14 cellular contexts compared by ENCODE assay signal in genomic region chr2:43311276-43311675, GRCh38.
A peak's percentile ranks its signal among the peaks of the same experiment; 100 is the strongest.
DNase-seq lines count a peak whose midpoint lies in the region; ATAC-seq and TF ChIP-seq lines count a peak whose summit lies in the region.
"Had no signal": no experiment of that assay in that cellular context is flagged by ENCODE, and none has a peak within 500 bp of the region (broad histone marks: within the 10 kb centered on the region; RNA-seq: fewer than 3 reads in every experiment).

No MANE protein-coding gene starts in this region.

- H3K4me3 ChIP-seq in right atrium auricular region (no peak overlapping the region), cardiac fibroblast (replicated peaks in 1 of 2; ENCODE audit: low read depth in 2 of 2, low read length in 2 of 2) (no peak overlapping the region), right lobe of liver (no peak overlapping the region), vagina (no peak overlapping the region)
- H3K4me3 ChIP-seq: SK-N-MC had no signal

- TF ChIP-seq POLR2A in right lobe of liver (IDR thresholded peaks at IDR 0.05) (no peak), vagina (IDR thresholded peaks at IDR 0.05) (no peak)

- H3K4me1 ChIP-seq in right atrium auricular region (peaks cover 0 to 31% of the 10 kb centered on the region in 2 donors), right lobe of liver (peaks cover 0 to 32% (median 12%) of the 10 kb centered on the region in 4 donors), vagina (peaks cover 40% of the 10 kb centered on the region)

- H3K36me3 ChIP-seq in right atrium auricular region, result no peaks in the 10 kb centered on the region
- H3K36me3 ChIP-seq in right lobe of liver, result no peaks in the 10 kb centered on the region
- H3K36me3 ChIP-seq in vagina, result no peaks in the 10 kb centered on the region

- DNase-seq in right atrium auricular region (ENCODE audit: low spot score), result no peak
- no peak for DNase-seq in cardiac septum (ENCODE audit: low spot score)
- DNase-seq in cardiac fibroblast (ENCODE audit: low read depth in 2 of 2), result peak; percentile 89 to 93
- no peak for DNase-seq in right lobe of liver
- DNase-seq in vagina (ENCODE audit: extremely low spot score in 2 of 2), result no peak
- DNase-seq in NK-92 treated with Interleukin-12 subunit alpha and Interleukin-12 subunit beta, amount 100 ng/mL, for 24 hours (lab: John Stamatoyannopoulos, UW), result no peak
- DNase-seq: activated CD4-positive, alpha-beta T cell treated with anti-CD3 and anti-CD28 coated beads, Interleukin-2, amount 10 ng/mL, durations not matched to agents 24 days and 14 days; activated gamma-delta T cell treated with Interleukin-2 at 50 U/mL for 16 hours; GOT3; left colon; NCI-H345 had no signal

- no peaks in the 10 kb centered on the region for H3K9me3 ChIP-seq in right atrium auricular region
- H3K9me3 ChIP-seq in right lobe of liver, result no peaks in the 10 kb centered on the region
- H3K9me3 ChIP-seq in vagina, result no peaks in the 10 kb centered on the region

- ATAC-seq in right lobe of liver (peak; percentile 53 to 74 (median 67)), GM18907 (IDR thresholded peaks at IDR 0.05; ENCODE audit: unreplicated experiment) (no peak), GM21447 (IDR thresholded peaks at IDR 0.05; ENCODE audit: unreplicated experiment) (no peak)
- ATAC-seq: left colon had no signal

- TF ChIP-seq CTCF in right atrium auricular region (IDR thresholded peaks at IDR 0.05) (no peak), cardiac fibroblast (IDR thresholded peaks at IDR 0.05; ENCODE audit: low read depth, low read length) (no peak), right lobe of liver (IDR thresholded peaks at IDR 0.05) (no peak), vagina (IDR thresholded peaks at IDR 0.05) (no peak)

- H3K27me3 ChIP-seq in right atrium auricular region, result no peaks in the 10 kb centered on the region
- no peaks in the 10 kb centered on the region for H3K27me3 ChIP-seq in right lobe of liver
- no peaks in the 10 kb centered on the region for H3K27me3 ChIP-seq in vagina

- peak overlapping the region; percentile 56 to 65 for H3K27ac ChIP-seq in right atrium auricular region
- peak overlapping the region in 2 of 3 donors; percentile 74 to 82 for H3K27ac ChIP-seq in right lobe of liver
- H3K27ac ChIP-seq in vagina, result peak overlapping the region; percentile 72
- H3K27ac ChIP-seq: SK-N-MC had no signal

- intact Hi-C loops in cardiac septum (cut with DNase I) (no loop called here), right lobe of liver (cut with DNase I) (no loop called here), vagina (cut with DNase I) (no loop called here)

Comparison
In these comparisons a context has a peak if more than half of its experiments do, and no peak if none do; other contexts are left out.
1. DNase-seq: peak in cardiac fibroblast (2 of 2); none in right atrium auricular region (single experiment), cardiac septum (single experiment), right lobe of liver (0 of 3), vagina (0 of 2) and NK-92 treated with Interleukin-12 subunit alpha and Interleukin-12 subunit beta, amount 100 ng/mL, for 24 hours (single experiment).
2. ATAC-seq: peak in right lobe of liver (4 of 4); none in GM18907 (single experiment) and GM21447 (single experiment).
3. Peak in every context shown above with its lines, with median percentiles within 50 percentile points of each other: H3K27ac ChIP-seq.